Comparison of ENCODE assay signal across 24 cellular contexts in genomic region chr14:73942180-73942579, GRCh38.
"Had no signal": no experiment of that assay in that cellular context is flagged by ENCODE, and none has a peak within 500 bp of the region (broad histone marks: within the 10 kb centered on the region; RNA-seq: fewer than 3 reads in every experiment).

No MANE protein-coding gene starts in this region.

- H3K27me3 ChIP-seq: dorsolateral prefrontal cortex, foreskin keratinocyte, gastroesophageal sphincter, heart left ventricle, left lung, right lobe of liver, testis, tibial artery, upper lobe of left lung had no signal

- H3K27ac Mint-ChIP-seq: endodermal cell, progenitor cell of endocrine pancreas had no signal

- H3K27ac ChIP-seq: epithelial cell of prostate, foreskin keratinocyte, hepatocyte, parathyroid adenoma, right lobe of liver, testis had no signal

- H3K27me3 Mint-ChIP-seq: naive thymus-derived CD8-positive, alpha-beta T cell had no signal

- H3K9ac ChIP-seq: parathyroid adenoma had no signal

- H2AFZ ChIP-seq: hepatocyte, parathyroid adenoma had no signal

- H3K79me2 ChIP-seq: hepatocyte, parathyroid adenoma had no signal

- H3K9me3 Mint-ChIP-seq: endodermal cell; naive thymus-derived CD8-positive, alpha-beta T cell; stimulated activated effector memory CD8-positive, alpha-beta T cell treated with anti-CD3 and anti-CD28 coated beads, Interleukin-12 subunit alpha, Interleukin-12 subunit beta, amount 100 ng/mL, for 72 hours had no signal

- H3K4me1 Mint-ChIP-seq: endodermal cell; stimulated activated effector memory CD8-positive, alpha-beta T cell treated with anti-CD3 and anti-CD28 coated beads, Interleukin-12 subunit alpha, Interleukin-12 subunit beta, amount 100 ng/mL, for 72 hours had no signal

- H3K36me3 ChIP-seq: right lobe of liver had no signal

- H3K4me2 ChIP-seq: hepatocyte, smooth muscle cell had no signal

- H3K4me1 ChIP-seq: foreskin keratinocyte, gastroesophageal sphincter, parathyroid adenoma, testis had no signal

- H3K4me3 ChIP-seq: dorsolateral prefrontal cortex, gastroesophageal sphincter, heart left ventricle, hepatocyte, left lung, right lobe of liver, smooth muscle cell, testis, tibial artery, upper lobe of left lung had no signal

- H3K9me3 ChIP-seq: gastroesophageal sphincter, heart left ventricle, left lung, right lobe of liver, testis, tibial artery, upper lobe of left lung had no signal

- H3K4me3 Mint-ChIP-seq: endodermal cell; naive thymus-derived CD8-positive, alpha-beta T cell; stimulated activated effector memory CD8-positive, alpha-beta T cell treated with anti-CD3 and anti-CD28 coated beads, Interleukin-12 subunit alpha, Interleukin-12 subunit beta, amount 100 ng/mL, for 72 hours had no signal

- ATAC-seq: esophagus mucosa; foreskin keratinocyte; naive thymus-derived CD8-positive, alpha-beta T cell; stimulated activated effector memory CD8-positive, alpha-beta T cell treated with anti-CD3 and anti-CD28 coated beads, Interleukin-12 subunit alpha, Interleukin-12 subunit beta, amount 100 ng/mL, for 72 hours had no signal

- DNase-seq: dorsolateral prefrontal cortex; effector CD4-positive, alpha-beta T cell; endodermal cell; foreskin keratinocyte; heart left ventricle; left cardiac atrium; left lung; mammary epithelial cell; naive thymus-derived CD8-positive, alpha-beta T cell; right lobe of liver; stimulated activated CD4-positive, alpha-beta T cell treated with anti-CD3 and anti-CD28 coated beads, Interleukin-2, amount 100 ng/mL, for 24 hours; stimulated activated CD4-positive, alpha-beta T cell treated with anti-CD3 and anti-CD28 coated beads, Interleukin-4, amount 100 ng/mL, for 24 hours; stimulated activated naive CD4-positive, alpha-beta T cell treated with Interleukin-2 at 50 U/mL for 16 hours; testis; tibial artery had no signal
